In genomic region chr1:110875216-110875731, GRCh38 we compare ENCODE assay signal across 8 cellular contexts. TPM values are rescaled to one million over a fixed set of nuclear protein-coding genes. Genes with fewer than 3 reads are reported as not detected.
DNase-seq lines count a peak whose midpoint lies in the region; ATAC-seq, FAIRE-seq and TF ChIP-seq lines count a peak whose summit lies in the region.

No MANE protein-coding gene starts in this region.

- H3K4me3 ChIP-seq in bronchial epithelial cell (ENCODE audit: low read depth, low read length) (no peak overlapping the region), foreskin fibroblast (ENCODE audit: low read depth in 1 of 2, low read length in 2 of 2) (no peak overlapping the region)

- peak; percentile 29 for ATAC-seq in HG02763 (IDR thresholded peaks at IDR 0.05; ENCODE audit: unreplicated experiment)

- H3K9me3 Mint-ChIP-seq in type B pancreatic cell: no peaks in the 10 kb centered on the region

- FAIRE-seq in bronchial epithelial cell (lab: Jason Lieb, UNC): peak; percentile 58

- peak; percentile 44 for TF ChIP-seq POLR2A in GM18526 (IDR thresholded peaks at IDR 0.05; ENCODE audit: extremely low read depth, insufficient read length)
- 0 out of 2 replicates have a peak, but pooled peaks have one; percentile 40 for TF ChIP-seq POLR2A in Raji (IDR thresholded peaks at IDR 0.05; ENCODE audit: insufficient read depth, low read depth, low read length)

- DNase-seq in bronchial epithelial cell (ENCODE audit: low read depth): peak; percentile 21
- DNase-seq in stimulated activated CD4-positive, alpha-beta T cell treated with anti-CD3 and anti-CD28 coated beads, TNF-alpha, amount 100 ng/mL, for 48 hours (ENCODE audit: low read depth in 3 of 3): peak in 2 of 3 donors; percentile 22 to 24
- DNase-seq in foreskin fibroblast: no peak
- no peak for DNase-seq in HuH-7 (ENCODE audit: low spot score)
- DNase-seq in type B pancreatic cell (ENCODE audit: extremely low spot score, unreplicated experiment): no peak

- H3K4me3 Mint-ChIP-seq in type B pancreatic cell: no peak overlapping the region

- no peaks in the 10 kb centered on the region for H3K36me3 Mint-ChIP-seq in type B pancreatic cell

- H3K27ac Mint-ChIP-seq in type B pancreatic cell: no peak overlapping the region

- no peaks in the 10 kb centered on the region for H3K4me1 Mint-ChIP-seq in type B pancreatic cell (ENCODE audit: unreplicated experiment)

- no peaks in the 10 kb centered on the region for H3K36me3 ChIP-seq in bronchial epithelial cell (ENCODE audit: control insufficient read depth, insufficient read depth, low read length)

- TF ChIP-seq CTCF in bronchial epithelial cell (IDR thresholded peaks at IDR 0.05; ENCODE audit: insufficient read depth, low read length, severe bottlenecking) (no peak), foreskin fibroblast (IDR thresholded peaks at IDR 0.05; ENCODE audit: low read depth, low read length) (no peak), type B pancreatic cell (conservative IDR thresholded peaks at IDR 0.05) (no peak)

- H3K27me3 Mint-ChIP-seq in type B pancreatic cell: peaks cover 3% of the 10 kb centered on the region

- no peaks in the 10 kb centered on the region for H3K27me3 ChIP-seq in bronchial epithelial cell (ENCODE audit: control insufficient read depth, insufficient read depth, low read length)

RNA-seq across cellular contexts. Expression of gene CD53, which starts 2.3 kb away (rescaled TPM):
- total RNA-seq in bronchial epithelial cell (not detected in 2 replicates), type B pancreatic cell (ENCODE audit: low replicate concordance) (not detected in 2 replicates)

Comparison
In these comparisons a context has a peak if more than half of its experiments do, and no peak if none do; other contexts are left out.
1. DNase-seq: peak in bronchial epithelial cell (single experiment) and stimulated activated CD4-positive, alpha-beta T cell treated with anti-CD3 and anti-CD28 coated beads, TNF-alpha, amount 100 ng/mL, for 48 hours (2 of 3); none in foreskin fibroblast (0 of 2), HuH-7 (single experiment) and type B pancreatic cell (single experiment).